ENCODE assay signal across 9 cellular contexts in the genomic region with DNA sequence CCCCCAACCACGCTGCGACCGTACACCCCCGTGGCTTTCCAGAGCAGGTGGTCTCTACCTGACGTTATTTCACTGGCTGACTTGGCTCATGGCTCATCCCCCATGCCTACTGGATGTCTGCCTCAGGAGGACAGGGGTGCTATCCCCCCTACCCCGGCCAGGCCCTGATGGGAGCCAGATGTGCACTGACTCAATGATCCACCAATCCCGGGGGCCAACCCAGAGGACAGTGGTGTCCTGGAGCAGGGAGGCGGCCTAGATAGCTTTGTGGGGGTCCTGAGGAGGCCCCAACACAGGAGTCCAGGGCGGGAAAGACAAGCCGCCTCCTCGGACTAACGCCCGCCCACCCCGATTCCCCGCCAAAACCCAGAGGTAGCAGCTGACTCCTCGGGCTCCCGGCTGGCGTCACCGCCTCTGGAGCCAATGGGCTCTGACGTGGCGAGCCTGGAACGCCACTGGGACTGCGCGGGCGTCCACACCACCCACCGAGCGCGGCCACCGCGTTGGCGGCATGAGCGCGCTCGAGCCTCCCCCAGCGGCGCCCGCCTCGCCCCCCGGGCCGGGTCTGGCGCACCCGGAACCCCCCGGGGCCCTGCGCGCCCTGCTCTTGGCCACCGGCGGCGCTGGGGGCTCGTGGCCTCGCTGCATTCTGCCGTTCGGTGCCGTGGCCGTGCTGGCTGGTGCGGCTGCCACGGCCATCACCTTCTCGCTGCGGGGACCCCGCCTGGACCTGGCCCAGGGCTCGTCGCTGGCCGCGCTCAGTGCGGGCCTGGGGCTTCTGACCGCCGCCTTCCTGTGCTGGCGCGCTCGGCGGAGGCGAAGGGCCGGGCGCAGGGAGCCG. TPM values are rescaled to one million over a fixed set of nuclear protein-coding genes. Genes with fewer than 3 reads are reported as not detected.
DNase-seq lines count a peak whose midpoint lies in the region; ATAC-seq and TF ChIP-seq lines count a peak whose summit lies in the region.
"Had no signal": no experiment of that assay in that cellular context is flagged by ENCODE, and none has a peak within 500 bp of the region (broad histone marks: within the 10 kb centered on the region; RNA-seq: fewer than 3 reads in every experiment).

No MANE protein-coding gene starts in this region.

- H3K27me3 Mint-ChIP-seq in activated T-cell treated with anti-CD3 and anti-CD28 coated beads, Interleukin-2, amount 50 U/mL, for 4 hours (ENCODE audit: low read depth) = peaks cover 28% of the 10 kb centered on the region
- peaks cover 13% of the 10 kb centered on the region for H3K27me3 Mint-ChIP-seq in neural crest cell (ENCODE audit: low read depth)

- H3K9me3 Mint-ChIP-seq in activated T-cell treated with anti-CD3 and anti-CD28 coated beads, Interleukin-2, amount 50 U/mL, for 4 hours = no peaks in the 10 kb centered on the region
- no peaks in the 10 kb centered on the region for H3K9me3 Mint-ChIP-seq in neural crest cell

- H3K27ac Mint-ChIP-seq in neural crest cell (ENCODE audit: unreplicated experiment) = peak overlapping the region; percentile 75

- no peaks in the 10 kb centered on the region for H3K36me3 Mint-ChIP-seq in activated T-cell treated with anti-CD3 and anti-CD28 coated beads, Interleukin-2, amount 50 U/mL, for 4 hours (ENCODE audit: insufficient read depth)
- H3K36me3 Mint-ChIP-seq in neural crest cell (ENCODE audit: low read depth) = no peaks in the 10 kb centered on the region

- no peak overlapping the region for H3K4me3 Mint-ChIP-seq in activated T-cell treated with anti-CD3 and anti-CD28 coated beads, Interleukin-2, amount 50 U/mL, for 4 hours
- peak overlapping the region; percentile 80 for H3K4me3 Mint-ChIP-seq in neural crest cell

- peaks cover 3% of the 10 kb centered on the region for H3K4me1 Mint-ChIP-seq in activated T-cell treated with anti-CD3 and anti-CD28 coated beads, Interleukin-2, amount 50 U/mL, for 4 hours (ENCODE audit: low read depth)
- peaks cover 15% of the 10 kb centered on the region for H3K4me1 Mint-ChIP-seq in neural crest cell

- H3K27ac ChIP-seq in VCaP = peak overlapping the region; percentile 81

- peak; percentile 29 to 32 for ATAC-seq in activated T-cell treated with anti-CD3 and anti-CD28 coated beads, Interleukin-2, amount 50 U/mL, for 4 hours
- ATAC-seq in HG03469 (IDR thresholded peaks at IDR 0.05; ENCODE audit: unreplicated experiment) = no peak
- ATAC-seq in GM19328 (IDR thresholded peaks at IDR 0.05; ENCODE audit: unreplicated experiment) = no peak

- TF ChIP-seq CTCF in VCaP (conservative IDR thresholded peaks at IDR 0.05) (no peak), foreskin fibroblast (IDR thresholded peaks at IDR 0.05; ENCODE audit: low read depth, low read length) (no peak), neural crest cell (conservative IDR thresholded peaks at IDR 0.05) (peak; percentile 34)

- peak overlapping the region; percentile 39 to 52 for H3K4me3 ChIP-seq in foreskin fibroblast (ENCODE audit: low read depth in 1 of 2, low read length in 2 of 2)

- DNase-seq in activated T-cell treated with anti-CD3 and anti-CD28 coated beads, Interleukin-2, amount 50 U/mL, for 4 hours = no peak
- DNase-seq in activated T-cell treated with anti-CD3 and anti-CD28 coated beads, Interleukin-2, amount 50 U/mL, for 1 hour = no peak
- DNase-seq in NCI-H1436 (lab: John Stamatoyannopoulos, UW) (peak; percentile 83), foreskin fibroblast (peak; percentile 71 to 92), neural crest cell (ENCODE audit: low read depth, low spot score) (peak; percentile 48)

RNA-seq across cellular contexts. Expression of gene NTN3, which starts 3.6 kb away (rescaled TPM):
- not detected for total RNA-seq in activated T-cell treated with anti-CD3 and anti-CD28 coated beads, Interleukin-2, amount 50 U/mL, for 4 hours
- total RNA-seq in neural crest cell = 4.8 and 5.1 TPM in 2 replicates
- total RNA-seq: mononuclear cell had no signal

RNA-seq across cellular contexts. Expression of gene TBC1D24, which starts 7.4 kb away (rescaled TPM):
- total RNA-seq in activated T-cell treated with anti-CD3 and anti-CD28 coated beads, Interleukin-2, amount 50 U/mL, for 4 hours = 10 to 100 TPM; 25.0 to 27.2 (median 26.3) TPM
- 30.0 and 32.5 TPM in 2 replicates for total RNA-seq in neural crest cell

RNA-seq across cellular contexts. Expression of gene TEDC2, which starts 7.6 kb away (rescaled TPM):
- 10 to 100 TPM; 26.0 to 37.5 (median 32.7) TPM for total RNA-seq in activated T-cell treated with anti-CD3 and anti-CD28 coated beads, Interleukin-2, amount 50 U/mL, for 4 hours
- 65.1 and 66.5 TPM in 2 replicates for total RNA-seq in neural crest cell
- total RNA-seq: mononuclear cell had no signal

RNA-seq across cellular contexts. Expression of gene CCNF, which starts 38.3 kb away (rescaled TPM):
- total RNA-seq in activated T-cell treated with anti-CD3 and anti-CD28 coated beads, Interleukin-2, amount 50 U/mL, for 4 hours = 1 to 10 TPM; 6.7 to 7.5 (median 7.4) TPM
- total RNA-seq in neural crest cell = 66.1 and 67.5 TPM in 2 replicates

RNA-seq across cellular contexts. Expression of gene ATP6V0C, which starts 46.2 kb away (rescaled TPM):
- 100 to 1,000 TPM; 184 to 198 (median 188) TPM for total RNA-seq in activated T-cell treated with anti-CD3 and anti-CD28 coated beads, Interleukin-2, amount 50 U/mL, for 4 hours
- 154 and 159 TPM in 2 replicates for total RNA-seq in neural crest cell

Comparison
In these comparisons a context has a peak if more than half of its experiments do, and no peak if none do; other contexts are left out.
1. ATAC-seq: peak in activated T-cell treated with anti-CD3 and anti-CD28 coated beads, Interleukin-2, amount 50 U/mL, for 4 hours (2 of 2); none in HG03469 (single experiment) and GM19328 (single experiment).
2. DNase-seq: peak in NCI-H1436 (single experiment), foreskin fibroblast (2 of 2) and neural crest cell (single experiment); none in activated T-cell treated with anti-CD3 and anti-CD28 coated beads, Interleukin-2, amount 50 U/mL, for 4 hours (single experiment) and activated T-cell treated with anti-CD3 and anti-CD28 coated beads, Interleukin-2, amount 50 U/mL, for 1 hour (single experiment).